Comparison of ENCODE assay signal across 1 cellular context in the genomic region with DNA sequence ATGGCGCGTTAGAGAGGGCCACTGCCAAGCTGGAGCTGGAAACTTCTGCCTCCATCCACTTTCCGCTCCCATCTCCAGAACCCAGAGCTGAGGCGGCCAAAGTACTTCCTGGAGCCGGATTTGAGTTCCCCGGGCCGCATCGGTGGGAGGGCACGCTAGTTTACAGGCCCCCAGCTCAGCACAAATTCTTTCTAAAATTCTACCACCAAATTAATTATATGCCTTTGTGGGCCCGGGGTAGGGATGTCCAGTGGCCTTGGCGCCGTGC.
TF ChIP-seq lines count a peak whose summit lies in the region.

No MANE protein-coding gene starts in this region.

TF ChIP-seq in H1, 55 proteins besides CTCF, POLR2A, EP300 and RAD21:
- TF ChIP-seq TAF7 (optimal IDR thresholded peaks at IDR 0.05; ENCODE audit: borderline replicate concordance, low read depth, low read length) = no peak
- no peak for TF ChIP-seq GTF2F1 (IDR thresholded peaks at IDR 0.05; ENCODE audit: borderline replicate concordance, low read depth, low read length)
- no peak for TF ChIP-seq SIN3A (conservative IDR thresholded peaks at IDR 0.05 in 1 of 2, IDR thresholded peaks at IDR 0.05 in 1 of 2; ENCODE audit: low read depth in 1 of 2, low read length in 2 of 2)
- no peak for TF ChIP-seq SRF (IDR thresholded peaks at IDR 0.05; ENCODE audit: low read depth, low read length)
- no peak for TF ChIP-seq SAP30 (IDR thresholded peaks at IDR 0.05; ENCODE audit: insufficient read depth, insufficient replicate concordance, low read length)
- no peak for TF ChIP-seq SP1 (IDR thresholded peaks at IDR 0.05; ENCODE audit: low read depth, low read length)
- no peak for TF ChIP-seq SP2 (IDR thresholded peaks at IDR 0.05; ENCODE audit: low read length)
- TF ChIP-seq CBX5 (IDR thresholded peaks at IDR 0.05; ENCODE audit: low read depth, low read length) = no peak
- no peak for TF ChIP-seq SP4 (IDR thresholded peaks at IDR 0.05; ENCODE audit: low read length)
- TF ChIP-seq RFX5 (IDR thresholded peaks at IDR 0.05; ENCODE audit: borderline replicate concordance, low read depth, low read length) = no peak
